In the genomic region with DNA sequence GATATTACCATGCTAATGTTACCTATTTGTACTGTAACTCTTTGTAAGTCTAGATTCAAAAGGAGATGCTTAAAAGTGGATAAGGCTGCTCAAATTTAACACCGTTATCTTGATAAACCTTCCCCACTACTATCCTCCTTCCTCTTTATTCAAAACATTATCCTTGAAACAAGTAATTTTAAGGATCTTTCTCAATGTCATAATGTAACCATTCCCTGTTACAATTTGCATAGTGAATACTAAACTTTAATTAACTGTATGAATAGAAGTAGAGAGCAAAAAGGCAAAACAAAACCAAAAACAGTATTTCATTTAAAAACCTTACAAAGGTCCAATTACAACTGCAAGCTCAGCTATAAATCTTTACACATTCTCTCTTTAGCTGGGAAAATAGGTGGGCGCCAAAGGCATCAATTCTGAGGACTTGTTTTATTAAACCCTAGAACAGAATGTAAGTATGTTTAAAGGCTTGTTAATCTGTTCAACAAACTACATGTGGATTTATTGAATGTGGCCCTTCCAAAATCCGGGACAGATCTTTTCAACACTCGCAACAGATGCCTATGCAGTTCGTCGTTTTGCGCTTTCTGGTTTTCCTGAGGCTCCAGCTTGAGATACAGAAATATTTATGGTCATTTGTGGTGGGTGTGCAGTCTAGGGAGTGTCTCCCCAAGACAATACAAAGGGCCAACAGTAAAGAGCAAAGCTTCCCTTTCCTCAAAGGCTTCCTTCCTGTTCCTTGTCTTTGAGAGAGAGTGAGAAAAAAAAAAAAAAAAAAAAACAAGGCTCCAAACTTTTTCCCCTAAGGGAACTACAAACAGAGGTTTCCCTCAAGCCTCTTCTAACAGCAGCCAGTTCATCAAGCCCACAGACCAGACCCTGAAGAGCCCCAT, we compare ENCODE assay signal across 3 cellular contexts.
TF ChIP-seq lines count a peak whose summit lies in the region.

No MANE protein-coding gene starts in this region.

TF ChIP-seq in SK-N-SH, 30 proteins besides CTCF, POLR2A, EP300 and RAD21:
- no peak for TF ChIP-seq TEAD4 (IDR thresholded peaks at IDR 0.05; ENCODE audit: borderline replicate concordance, insufficient read depth)
- no peak for TF ChIP-seq USF2 (IDR thresholded peaks at IDR 0.05; ENCODE audit: borderline replicate concordance, low read depth, low read length)
- no peak for TF ChIP-seq ZBTB33 (IDR thresholded peaks at IDR 0.05; ENCODE audit: borderline replicate concordance, low read depth)
- TF ChIP-seq NRF1 (IDR thresholded peaks at IDR 0.05; ENCODE audit: low read depth, low read length), result no peak
- no peak for TF ChIP-seq POLR2AphosphoS5 (IDR thresholded peaks at IDR 0.05; ENCODE audit: low read depth, low read length)
- TF ChIP-seq, protein P1, sequence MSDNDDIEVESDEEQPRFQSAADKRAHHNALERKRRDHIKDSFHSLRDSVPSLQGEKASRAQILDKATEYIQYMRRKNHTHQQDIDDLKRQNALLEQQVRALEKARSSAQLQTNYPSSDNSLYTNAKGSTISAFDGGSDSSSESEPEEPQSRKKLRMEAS (IDR thresholded peaks at IDR 0.05; ENCODE audit: low read depth), result no peak

TF ChIP-seq in SK-N-SH treated with all-trans-retinoic acid at 6 μM for 48 hours, 23 proteins besides CTCF, POLR2A, EP300 and RAD21 (continues in another document):
- no peak for TF ChIP-seq ZNF70 (CRISPR knock-in tag; IDR thresholded peaks at IDR 0.05)
- no peak for TF ChIP-seq ISL1 (CRISPR knock-in tag; IDR thresholded peaks at IDR 0.05)
- no peak for TF ChIP-seq ZNF565 (CRISPR knock-in tag; conservative IDR thresholded peaks at IDR 0.05; ENCODE audit: low read depth)
- TF ChIP-seq TCF4 (CRISPR knock-in tag; IDR thresholded peaks at IDR 0.05; ENCODE audit: borderline replicate concordance), result no peak
- TF ChIP-seq, protein P2, sequence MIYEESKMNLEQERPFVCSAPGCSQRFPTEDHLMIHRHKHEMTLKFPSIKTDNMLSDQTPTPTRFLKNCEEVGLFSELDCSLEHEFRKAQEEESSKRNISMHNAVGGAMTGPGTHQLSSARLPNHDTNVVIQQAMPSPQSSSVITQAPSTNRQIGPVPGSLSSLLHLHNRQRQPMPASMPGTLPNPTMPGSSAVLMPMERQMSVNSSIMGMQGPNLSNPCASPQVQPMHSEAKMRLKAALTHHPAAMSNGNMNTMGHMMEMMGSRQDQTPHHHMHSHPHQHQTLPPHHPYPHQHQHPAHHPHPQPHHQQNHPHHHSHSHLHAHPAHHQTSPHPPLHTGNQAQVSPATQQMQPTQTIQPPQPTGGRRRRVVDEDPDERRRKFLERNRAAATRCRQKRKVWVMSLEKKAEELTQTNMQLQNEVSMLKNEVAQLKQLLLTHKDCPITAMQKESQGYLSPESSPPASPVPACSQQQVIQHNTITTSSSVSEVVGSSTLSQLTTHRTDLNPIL (CRISPR knock-in tag; IDR thresholded peaks at IDR 0.05; ENCODE audit: low read depth), result no peak
- TF ChIP-seq SNAI2 (CRISPR knock-in tag; IDR thresholded peaks at IDR 0.05), result no peak
- TF ChIP-seq BACH2 (CRISPR knock-in tag; IDR thresholded peaks at IDR 0.05; ENCODE audit: borderline replicate concordance), result no peak
- TF ChIP-seq, protein P3, sequence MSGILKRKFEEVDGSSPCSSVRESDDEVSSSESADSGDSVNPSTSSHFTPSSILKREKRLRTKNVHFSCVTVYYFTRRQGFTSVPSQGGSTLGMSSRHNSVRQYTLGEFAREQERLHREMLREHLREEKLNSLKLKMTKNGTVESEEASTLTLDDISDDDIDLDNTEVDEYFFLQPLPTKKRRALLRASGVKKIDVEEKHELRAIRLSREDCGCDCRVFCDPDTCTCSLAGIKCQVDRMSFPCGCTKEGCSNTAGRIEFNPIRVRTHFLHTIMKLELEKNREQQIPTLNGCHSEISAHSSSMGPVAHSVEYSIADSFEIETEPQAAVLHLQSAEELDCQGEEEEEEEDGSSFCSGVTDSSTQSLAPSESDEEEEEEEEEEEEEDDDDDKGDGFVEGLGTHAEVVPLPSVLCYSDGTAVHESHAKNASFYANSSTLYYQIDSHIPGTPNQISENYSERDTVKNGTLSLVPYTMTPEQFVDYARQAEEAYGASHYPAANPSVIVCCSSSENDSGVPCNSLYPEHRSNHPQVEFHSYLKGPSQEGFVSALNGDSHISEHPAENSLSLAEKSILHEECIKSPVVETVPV (CRISPR knock-in tag; IDR thresholded peaks at IDR 0.05), result no peak
- TF ChIP-seq PATZ1 (CRISPR knock-in tag; IDR thresholded peaks at IDR 0.05; ENCODE audit: borderline replicate concordance), result no peak
- TF ChIP-seq ESRRG (CRISPR knock-in tag; IDR thresholded peaks at IDR 0.05), result no peak
- TF ChIP-seq ZFP30 (CRISPR knock-in tag; IDR thresholded peaks at IDR 0.05), result no peak
- no peak for TF ChIP-seq TOX (CRISPR knock-in tag; IDR thresholded peaks at IDR 0.05; ENCODE audit: borderline replicate concordance)
- TF ChIP-seq, protein P4, sequence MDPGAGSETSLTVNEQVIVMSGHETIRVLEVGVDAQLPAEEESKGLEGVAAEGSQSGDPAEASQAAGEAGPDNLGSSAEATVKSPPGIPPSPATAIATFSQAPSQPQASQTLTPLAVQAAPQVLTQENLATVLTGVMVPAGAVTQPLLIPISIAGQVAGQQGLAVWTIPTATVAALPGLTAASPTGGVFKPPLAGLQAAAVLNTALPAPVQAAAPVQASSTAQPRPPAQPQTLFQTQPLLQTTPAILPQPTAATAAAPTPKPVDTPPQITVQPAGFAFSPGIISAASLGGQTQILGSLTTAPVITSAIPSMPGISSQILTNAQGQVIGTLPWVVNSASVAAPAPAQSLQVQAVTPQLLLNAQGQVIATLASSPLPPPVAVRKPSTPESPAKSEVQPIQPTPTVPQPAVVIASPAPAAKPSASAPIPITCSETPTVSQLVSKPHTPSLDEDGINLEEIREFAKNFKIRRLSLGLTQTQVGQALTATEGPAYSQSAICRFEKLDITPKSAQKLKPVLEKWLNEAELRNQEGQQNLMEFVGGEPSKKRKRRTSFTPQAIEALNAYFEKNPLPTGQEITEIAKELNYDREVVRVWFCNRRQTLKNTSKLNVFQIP (CRISPR knock-in tag; IDR thresholded peaks at IDR 0.05; ENCODE audit: borderline replicate concordance, low read depth), result no peak

TF ChIP-seq in H1, 55 proteins besides CTCF, POLR2A, EP300 and RAD21:
- TF ChIP-seq CHD1 (IDR thresholded peaks at IDR 0.05; ENCODE audit: low read depth, low read length), result no peak
- TF ChIP-seq SP2 (IDR thresholded peaks at IDR 0.05; ENCODE audit: low read length), result no peak
- no peak for TF ChIP-seq KDM5A (IDR thresholded peaks at IDR 0.05; ENCODE audit: low read length)
- no peak for TF ChIP-seq EZH2 (IDR thresholded peaks at IDR 0.05; ENCODE audit: low read depth, low read length, severe bottlenecking)
- TF ChIP-seq JUN (IDR thresholded peaks at IDR 0.05; ENCODE audit: low read depth, low read length), result no peak
- no peak for TF ChIP-seq NRF1 (IDR thresholded peaks at IDR 0.05; ENCODE audit: low read depth, low read length)
- no peak for TF ChIP-seq NANOG (IDR thresholded peaks at IDR 0.05; ENCODE audit: insufficient read depth, low read depth, low read length, poor library complexity, severe bottlenecking)
- no peak for TF ChIP-seq SAP30 (IDR thresholded peaks at IDR 0.05; ENCODE audit: insufficient read depth, insufficient replicate concordance, low read length)
